15 cellular contexts compared by ENCODE assay signal in genomic region chr7:29976673-29977072, GRCh38. TPM values are rescaled to one million over a fixed set of nuclear protein-coding genes. Genes with fewer than 3 reads are reported as not detected.
DNase-seq lines count a peak whose midpoint lies in the region; ATAC-seq and TF ChIP-seq lines count a peak whose summit lies in the region.
"Had no signal": no experiment of that assay in that cellular context is flagged by ENCODE, and none has a peak within 500 bp of the region (broad histone marks: within the 10 kb centered on the region; RNA-seq: fewer than 3 reads in every experiment).

No MANE protein-coding gene starts in this region.

- no peak overlapping the region for H3K4ac ChIP-seq in trophoblast cell (ENCODE audit: low read depth, low read length)

- peak overlapping the region in 1 of 3 experiments; percentile 2 for H3K4me3 Mint-ChIP-seq in nephron
- H3K4me3 Mint-ChIP-seq: activated CD4-positive, alpha-beta T cell treated with anti-CD3 and anti-CD28 coated beads for 36 hours had no signal

- H3K36me3 ChIP-seq in right atrium auricular region (no peaks in the 10 kb centered on the region), vagina (no peaks in the 10 kb centered on the region), trophoblast cell (ENCODE audit: control insufficient read depth in 1 of 2, insufficient read depth in 2 of 2, low read length in 2 of 2) (no peaks in the 10 kb centered on the region)
- H3K36me3 ChIP-seq: ascending aorta had no signal

- H3K27ac ChIP-seq in right atrium auricular region, result no peak overlapping the region
- H3K27ac ChIP-seq in vagina, result peak overlapping the region; percentile 56
- H3K27ac ChIP-seq in trophoblast cell (ENCODE audit: low read depth, low read length), result no peak overlapping the region
- H3K27ac ChIP-seq: A549, ascending aorta had no signal

- H3K9me3 Mint-ChIP-seq in nephron, result no peaks in the 10 kb centered on the region
- H3K9me3 Mint-ChIP-seq: naive B cell had no signal

- no peak overlapping the region for H3K9ac ChIP-seq in trophoblast cell (ENCODE audit: low read length)

- H3K4me3 ChIP-seq in right atrium auricular region, result no peak overlapping the region
- H3K4me3 ChIP-seq in vagina, result no peak overlapping the region
- H3K4me3 ChIP-seq in trophoblast cell (ENCODE audit: low read depth, low read length), result no peak overlapping the region
- H3K4me3 ChIP-seq: A549, ascending aorta had no signal

- no peak overlapping the region for H4K91ac ChIP-seq in trophoblast cell (ENCODE audit: low read depth, low read length)

- peaks cover 25% of the 10 kb centered on the region for H3K4me1 Mint-ChIP-seq in nephron
- H3K4me1 Mint-ChIP-seq: activated CD4-positive, alpha-beta T cell treated with anti-CD3 and anti-CD28 coated beads for 36 hours had no signal

- H3K4me2 ChIP-seq in trophoblast cell (ENCODE audit: low read length), result no peak overlapping the region
- H3K4me2 ChIP-seq: A549 had no signal

- H3K4me1 ChIP-seq in right atrium auricular region (peaks cover 0 to 19% of the 10 kb centered on the region in 2 donors), vagina (peaks cover 25% of the 10 kb centered on the region), trophoblast cell (ENCODE audit: control insufficient read depth in 1 of 2, insufficient read depth in 2 of 2, low read length in 2 of 2) (no peaks in the 10 kb centered on the region)
- H3K4me1 ChIP-seq: A549, ascending aorta had no signal

- intact Hi-C loops in Right ventricle myocardium superior (cut with DNase I) (no loop called here), vagina (cut with DNase I) (no loop called here)

- H2AFZ ChIP-seq in trophoblast cell (ENCODE audit: insufficient read depth, low read length, poor library complexity), result no peak overlapping the region

- no peak overlapping the region for H3K14ac ChIP-seq in trophoblast cell (ENCODE audit: low read length)

- no peak overlapping the region for H2AK5ac ChIP-seq in trophoblast cell (ENCODE audit: low read length)

- no peak for TF ChIP-seq POLR2A in vagina (IDR thresholded peaks at IDR 0.05)

- no peak overlapping the region for H4K12ac ChIP-seq in trophoblast cell (ENCODE audit: low read depth, low read length)

- DNase-seq in Right ventricle myocardium superior (peak; percentile 52), right atrium auricular region (ENCODE audit: low spot score) (no peak), foreskin melanocyte (peak; percentile 75), vagina (ENCODE audit: extremely low spot score in 2 of 2) (no peak), trophoblast cell (no peak), GM10266 (ENCODE audit: extremely low spot score) (no peak)
- DNase-seq: activated CD4-positive, alpha-beta T cell treated with anti-CD3 and anti-CD28 coated beads for 36 hours; Calu3; naive B cell; NCI-H2081; T-helper 1 cell had no signal

- no peak overlapping the region for H3K23ac ChIP-seq in trophoblast cell (ENCODE audit: low read length)

- WGBS in trophoblast cell (ENCODE audit: extremely low coverage, insufficient coverage, insufficient read length), result no CpG with 5 or more reads among the region's 2 CpGs

- H4K8ac ChIP-seq in trophoblast cell (ENCODE audit: low read depth, low read length), result no peak overlapping the region

- H2BK5ac ChIP-seq in trophoblast cell (ENCODE audit: low read depth, low read length, poor library complexity), result no peak overlapping the region

- H3K27ac Mint-ChIP-seq in nephron, result peak overlapping the region; percentile 75 to 90 (median 88)
- H3K27ac Mint-ChIP-seq: activated CD4-positive, alpha-beta T cell treated with anti-CD3 and anti-CD28 coated beads for 36 hours had no signal

- ATAC-seq in Right ventricle myocardium superior (ENCODE audit: poor library complexity), result peak; percentile 71
- no peak for ATAC-seq in HG03025 (IDR thresholded peaks at IDR 0.05; ENCODE audit: low FRiP score, unreplicated experiment)
- ATAC-seq: A549; activated CD4-positive, alpha-beta T cell treated with anti-CD3 and anti-CD28 coated beads for 36 hours had no signal

- H3K79me1 ChIP-seq in trophoblast cell (ENCODE audit: low read length), result no peaks in the 10 kb centered on the region

- no peak overlapping the region for H3K18ac ChIP-seq in trophoblast cell (ENCODE audit: low read length)

- no peaks in the 10 kb centered on the region for H3K27me3 Mint-ChIP-seq in nephron (ENCODE audit: low read depth)
- H3K27me3 Mint-ChIP-seq: naive B cell had no signal

- H2BK12ac ChIP-seq in trophoblast cell (ENCODE audit: low read length), result no peak overlapping the region

- H3K36me3 Mint-ChIP-seq in nephron (ENCODE audit: low read depth), result peaks cover 9% of the 10 kb centered on the region
- H3K36me3 Mint-ChIP-seq: naive B cell had no signal

- no peaks in the 10 kb centered on the region for H3K79me2 ChIP-seq in trophoblast cell (ENCODE audit: control insufficient read depth, insufficient read depth, low read length, poor library complexity)

- H3K9me3 ChIP-seq in right atrium auricular region (no peaks in the 10 kb centered on the region), vagina (no peaks in the 10 kb centered on the region), trophoblast cell (ENCODE audit: insufficient read depth, low read depth, low read length) (no peaks in the 10 kb centered on the region)
- H3K9me3 ChIP-seq: A549, ascending aorta had no signal

- H3K27me3 ChIP-seq in right atrium auricular region (no peaks in the 10 kb centered on the region), vagina (no peaks in the 10 kb centered on the region), trophoblast cell (ENCODE audit: insufficient read depth, low read length) (no peaks in the 10 kb centered on the region)
- H3K27me3 ChIP-seq: ascending aorta had no signal

- no peak for TF ChIP-seq CTCF in right atrium auricular region (IDR thresholded peaks at IDR 0.05)
- TF ChIP-seq CTCF in nephron (IDR thresholded peaks at IDR 0.05; ENCODE audit: unreplicated experiment in 3 of 3), result no peak
- no peak for TF ChIP-seq CTCF in vagina (IDR thresholded peaks at IDR 0.05)
- TF ChIP-seq CTCF in GM10266 (IDR thresholded peaks at IDR 0.05; ENCODE audit: control insufficient read depth, insufficient read depth, low read depth, missing control alignments), result no peak

- no peak overlapping the region for H2BK120ac ChIP-seq in trophoblast cell (ENCODE audit: insufficient read depth, low read length, poor library complexity)

RNA-seq across cellular contexts. Expression of gene SCRN1, which starts 12.9 kb away (rescaled TPM):
- 10.3 TPM for total RNA-seq in Right ventricle myocardium superior
- 10 to 100 TPM; 20.2 to 33.3 TPM for total RNA-seq in right atrium auricular region
- 40.8 TPM for total RNA-seq in vagina
- 44.0 and 47.0 TPM in 2 replicates for polyA plus RNA-seq in trophoblast cell (2013)

RNA-seq across cellular contexts. Expression of gene FKBP14, which starts 49.8 kb away (rescaled TPM):
- total RNA-seq in Right ventricle myocardium superior (8.6 TPM), right atrium auricular region (1 to 10 TPM; 6.1 to 8.5 TPM), vagina (4.4 TPM)
- polyA plus RNA-seq in trophoblast cell (2013), result 41.6 and 44.7 TPM in 2 replicates

RNA-seq across cellular contexts. Expression of gene PLEKHA8, which starts 51.5 kb away (rescaled TPM):
- total RNA-seq in Right ventricle myocardium superior (3.9 TPM), right atrium auricular region (1 to 10 TPM; 2.0 to 3.3 TPM), vagina (12.3 TPM)
- 18.2 and 18.6 TPM in 2 replicates for polyA plus RNA-seq in trophoblast cell (2013)

Comparison
In these comparisons a context has a peak if more than half of its experiments do, and no peak if none do; other contexts are left out.
1. DNase-seq: peak in Right ventricle myocardium superior (single experiment) and foreskin melanocyte (single experiment); none in right atrium auricular region (single experiment), vagina (0 of 2), trophoblast cell (0 of 2) and GM10266 (single experiment).